In the genomic region with DNA sequence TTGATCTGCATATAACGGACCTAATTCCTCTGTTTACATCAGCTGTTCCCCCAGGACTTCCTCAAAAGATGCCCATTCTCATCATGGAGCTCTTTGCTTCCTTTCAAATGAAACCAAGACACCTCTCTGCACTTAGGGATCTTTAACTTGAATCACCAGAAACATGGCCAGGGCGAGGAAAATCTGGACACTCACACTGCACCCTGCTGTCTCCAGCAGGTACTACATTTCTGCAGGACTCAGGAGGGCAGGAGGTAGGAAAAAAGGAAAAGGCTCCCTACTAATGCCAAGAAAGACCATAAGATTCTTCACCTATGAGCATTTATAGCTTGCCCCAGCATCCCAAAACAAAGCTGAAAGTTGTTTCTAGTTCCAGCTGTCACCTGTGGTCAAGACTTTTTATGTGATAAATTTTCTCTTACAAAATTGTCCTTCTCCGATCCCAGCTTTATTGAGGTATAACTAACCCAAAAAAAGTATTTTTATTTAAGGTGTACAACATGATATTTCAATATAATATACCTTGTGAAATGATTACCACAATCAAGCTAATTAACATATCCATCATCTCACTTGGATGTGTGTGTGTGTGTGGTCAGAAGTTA, we compare ENCODE assay signal across 9 cellular contexts.
DNase-seq lines count a peak whose midpoint lies in the region; ATAC-seq, FAIRE-seq and TF ChIP-seq lines count a peak whose summit lies in the region.
"Had no signal": no experiment of that assay in that cellular context is flagged by ENCODE, and none has a peak within 500 bp of the region (broad histone marks: within the 10 kb centered on the region; RNA-seq: fewer than 3 reads in every experiment).

No MANE protein-coding gene starts in this region.

- peak; percentile 98 for FAIRE-seq in H1 (lab: Jason Lieb, UNC)

- H3K4me2 ChIP-seq in SK-N-SH (no peak overlapping the region), H1 (ENCODE audit: insufficient read depth in 1 of 2, low read depth in 2 of 2, low read length in 2 of 2) (no peak overlapping the region)

- no peak overlapping the region for H2BK12ac ChIP-seq in H1 (ENCODE audit: low read depth, low read length)

- peak; percentile 76 for DNase-seq in D341Med (ENCODE audit: low spot score)
- DNase-seq in HAP-1 (ENCODE audit: low spot score in 2 of 2) = peak; percentile 75 to 82
- peak; percentile 63 for DNase-seq in SK-N-SH
- peak; percentile 7 to 79 for DNase-seq in H1 (ENCODE audit: low read depth in 1 of 2, low spot score in 2 of 2)
- DNase-seq in medulla oblongata (ENCODE audit: extremely low spot score) = peak; percentile 47
- peak; percentile 54 for DNase-seq in ureter (ENCODE audit: low spot score)

- H4K20me1 ChIP-seq in SK-N-SH (ENCODE audit: insufficient read depth) = no peaks in the 10 kb centered on the region
- no peaks in the 10 kb centered on the region for H4K20me1 ChIP-seq in H1 (replicated peaks in 1 of 2; ENCODE audit: control insufficient read depth in 1 of 2, insufficient read depth in 2 of 2, low read length in 2 of 2)

- CTCF ChIA-PET in SK-N-SH (lab: Yijun Ruan, JAX) = interaction anchor here (0.7 to 3.3 kb wide), 39 partner anchors 9 to 494 kb away, joined by 3 to 42 read pairs (median 4); a partner anchor contains a TSS
- CTCF ChIA-PET in H1 (lab: Charles Lee; ENCODE audit: partially characterized antibody) = interaction anchor here (0.5 to 2.1 kb wide), 51 partner anchors 10 to 502 kb away, joined by 3 to 29 read pairs (median 3); a partner anchor contains a TSS

- no peak overlapping the region for H2AFZ ChIP-seq in SK-N-SH (ENCODE audit: low read depth)
- no peak overlapping the region for H2AFZ ChIP-seq in H1 (ENCODE audit: low read length)

- H3K79me2 ChIP-seq in SK-N-SH (ENCODE audit: insufficient read depth) (no peaks in the 10 kb centered on the region), H1 (ENCODE audit: control insufficient read depth in 1 of 2, insufficient read depth in 2 of 2, low read length in 2 of 2) (no peaks in the 10 kb centered on the region)

- H3K14ac ChIP-seq in H1 (ENCODE audit: insufficient read length) = no peak overlapping the region

- H3K36me3 ChIP-seq in HAP-1 (replicated peaks) (no peaks in the 10 kb centered on the region), SK-N-SH (replicated peaks in 1 of 2; ENCODE audit: control insufficient read depth in 1 of 2, insufficient read depth in 2 of 2, low read length in 1 of 2) (no peaks in the 10 kb centered on the region), H1 (ENCODE audit: control insufficient read depth in 2 of 4, insufficient read depth in 4 of 4, low read length in 3 of 4) (no peaks in the 10 kb centered on the region)
- H3K36me3 ChIP-seq: neutrophil had no signal

- no peak overlapping the region for H2BK120ac ChIP-seq in H1 (replicated peaks; ENCODE audit: low read depth, low read length)

- TF ChIP-seq POLR2A in H1 (IDR thresholded peaks at IDR 0.05; ENCODE audit: control extremely low read depth in 1 of 2, low read depth in 2 of 2, low read length in 2 of 2) = no peak

- no peak overlapping the region for H2BK5ac ChIP-seq in H1 (ENCODE audit: low read depth, low read length)

- H3K4me1 ChIP-seq in HAP-1 (peaks cover 9% of the 10 kb centered on the region), SK-N-SH (ENCODE audit: control insufficient read depth in 1 of 2, insufficient read depth in 2 of 2, low read depth in 1 of 2, low read length in 1 of 2) (no peaks in the 10 kb centered on the region), H1 (replicated peaks in 1 of 4; ENCODE audit: control insufficient read depth in 3 of 4, insufficient read depth in 4 of 4, low read length in 3 of 4) (peaks cover 0 to 6% (median 0%) of the 10 kb centered on the region in 4 experiments; a peak in 1 of 7 replicates)

- no peak overlapping the region for H2BK20ac ChIP-seq in H1 (ENCODE audit: low read length)

- H4K8ac ChIP-seq in H1 (ENCODE audit: extremely low read depth, insufficient read depth, low read length) = no peak overlapping the region

- H3K9me2 ChIP-seq in SK-N-SH = no peaks in the 10 kb centered on the region

- H3K9ac ChIP-seq in SK-N-SH (no peak overlapping the region), H1 (replicated peaks in 1 of 4; ENCODE audit: extremely low read depth in 1 of 4, low read depth in 3 of 4, low read length in 3 of 4) (no peak overlapping the region)

- no peaks in the 10 kb centered on the region for H3F3A ChIP-seq in SK-N-SH (replicated peaks; ENCODE audit: insufficient read depth)

- H3K27me3 ChIP-seq in HAP-1 (ENCODE audit: low read depth) (no peaks in the 10 kb centered on the region), SK-N-SH (ENCODE audit: insufficient read depth) (no peaks in the 10 kb centered on the region), H1 (replicated peaks in 1 of 4; ENCODE audit: control insufficient read depth in 3 of 4, extremely low read depth in 1 of 4, insufficient read depth in 3 of 4, low read length in 3 of 4) (no peaks in the 10 kb centered on the region)
- H3K27me3 ChIP-seq: neutrophil had no signal

- no peak overlapping the region for H3K56ac ChIP-seq in H1 (replicated peaks; ENCODE audit: insufficient read length, low read depth, low read length)

- TF ChIP-seq EP300 in SK-N-SH (IDR thresholded peaks at IDR 0.05; ENCODE audit: borderline replicate concordance in 1 of 2, low read depth in 1 of 2, low read length in 1 of 2) = no peak
- no peak for TF ChIP-seq EP300 in H1 (IDR thresholded peaks at IDR 0.05; ENCODE audit: borderline replicate concordance in 1 of 2, low read depth in 2 of 2, low read length in 2 of 2)

- H2AK5ac ChIP-seq in H1 (ENCODE audit: low read depth, low read length) = no peak overlapping the region

- H3K23ac ChIP-seq in H1 (ENCODE audit: insufficient read length) = no peak overlapping the region

- 74% methylated on average over 3 of the region's 3 CpGs for WGBS in SK-N-SH (ENCODE audit: low lambda C conversion rate)
- 47% methylated on average over 3 of the region's 3 CpGs; no CpG with 5 or more reads in 1 of the 2 experiments for WGBS in H1 (ENCODE audit: extremely low coverage in 1 of 2, insufficient coverage in 1 of 2, insufficient read length in 1 of 2, insufficient replicate concordance in 2 of 2, low coverage in 1 of 2, low lambda C conversion rate in 2 of 2, missing lambda C conversion rate in 1 of 2), 2 experiments

- no peak overlapping the region for H3K27ac ChIP-seq in SK-N-SH (ENCODE audit: low read depth in 2 of 2, low read length in 1 of 2)
- H3K27ac ChIP-seq in H1 (ENCODE audit: low read depth, low read length) = no peak overlapping the region
- H3K27ac ChIP-seq: neutrophil had no signal

- peak; percentile 74 for TF ChIP-seq CTCF in SK-N-SH (IDR thresholded peaks at IDR 0.05)
- peak; percentile 69 to 80 (median 72) for TF ChIP-seq CTCF in H1 (IDR thresholded peaks at IDR 0.05; ENCODE audit: control extremely low read depth in 1 of 3, insufficient read depth in 1 of 3, low read depth in 1 of 3, low read length in 3 of 3)

- ATAC-seq in HG02623 (IDR thresholded peaks at IDR 0.05; ENCODE audit: unreplicated experiment) (no peak), HG02571 (IDR thresholded peaks at IDR 0.05; ENCODE audit: unreplicated experiment) (no peak)

- H3K4me3 ChIP-seq in HAP-1 = no peak overlapping the region
- H3K4me3 ChIP-seq in SK-N-SH (ENCODE audit: low read depth in 2 of 2, low read length in 1 of 2) = no peak overlapping the region; a peak in 1 of 4 replicates
- no peak overlapping the region for H3K4me3 ChIP-seq in H1 (ENCODE audit: extremely low read depth in 1 of 4, insufficient read depth in 2 of 4, low read depth in 3 of 4, low read length in 4 of 4)

- no peak overlapping the region for H3K4ac ChIP-seq in H1 (replicated peaks; ENCODE audit: insufficient read length, low read depth, low read length)

- no peaks in the 10 kb centered on the region for H3K9me3 ChIP-seq in HAP-1
- no peaks in the 10 kb centered on the region for H3K9me3 ChIP-seq in SK-N-SH
- no peaks in the 10 kb centered on the region for H3K9me3 ChIP-seq in H1 (ENCODE audit: insufficient read depth in 2 of 2, low read depth in 1 of 2, low read length in 1 of 2)
- H3K9me3 ChIP-seq: neutrophil had no signal

- in situ Hi-C loops in HAP-1 (cut with MboI; ENCODE audit: low sequenced_read_pairs) = loop anchor here (5.0 kb wide), 1 partner anchor 486 kb away; no protein-coding TSS in a partner anchor

- TF ChIP-seq RAD21 in SK-N-SH (IDR thresholded peaks at IDR 0.05; ENCODE audit: low read length) (peak; percentile 80), H1 (IDR thresholded peaks at IDR 0.05 in 1 of 2, conservative IDR thresholded peaks at IDR 0.05 in 1 of 2; ENCODE audit: low read depth in 2 of 2, low read length in 2 of 2) (peak; percentile 80 to 86)

- H4K91ac ChIP-seq in H1 (replicated peaks; ENCODE audit: insufficient read length, low read length) = no peak overlapping the region

- no peak overlapping the region for H4K5ac ChIP-seq in H1 (ENCODE audit: insufficient read length, low read depth, low read length)

- H3K18ac ChIP-seq in H1 (ENCODE audit: extremely low read depth, low read length) = no peak overlapping the region

- H2BK15ac ChIP-seq in H1 (ENCODE audit: low read length) = no peak overlapping the region

- POLR2A ChIA-PET in SK-N-SH (lab: Yijun Ruan, JAX) (no interaction called here), H1 (lab: Charles Lee; ENCODE audit: partially characterized antibody) (interaction anchor here (1.4 kb wide), 1 partner anchor 11 kb away, joined by 4 read pairs; no protein-coding TSS in a partner anchor)

- no peaks in the 10 kb centered on the region for H3K79me1 ChIP-seq in H1 (ENCODE audit: low read depth, low read length)

- no peaks in the 10 kb centered on the region for H3K23me2 ChIP-seq in H1 (ENCODE audit: low read depth, low read length)

TF ChIP-seq in SK-N-SH, 30 proteins besides CTCF, POLR2A, EP300 and RAD21:
- peak; percentile 80 for TF ChIP-seq SMC3 (IDR thresholded peaks at IDR 0.05; ENCODE audit: low read depth, low read length)
- no peak for TF ChIP-seq RXRA (IDR thresholded peaks at IDR 0.05; ENCODE audit: borderline replicate concordance, low read depth)

TF ChIP-seq in H1, 55 proteins besides CTCF, POLR2A, EP300 and RAD21 (continues in another document):
- TF ChIP-seq SIRT6 (IDR thresholded peaks at IDR 0.05; ENCODE audit: low read length) = no peak
- TF ChIP-seq SIN3A (conservative IDR thresholded peaks at IDR 0.05 in 1 of 2, IDR thresholded peaks at IDR 0.05 in 1 of 2; ENCODE audit: low read depth in 1 of 2, low read length in 2 of 2) = no peak
- TF ChIP-seq SUZ12 (IDR thresholded peaks at IDR 0.05; ENCODE audit: low read length) = no peak
- TF ChIP-seq ZNF274 (IDR thresholded peaks at IDR 0.05; ENCODE audit: borderline replicate concordance, extremely low read depth, low read length) = no peak
- TF ChIP-seq MAFK (IDR thresholded peaks at IDR 0.05; ENCODE audit: low read depth, low read length) = no peak
